ENCODE assay signal across 13 cellular contexts in the genomic region with DNA sequence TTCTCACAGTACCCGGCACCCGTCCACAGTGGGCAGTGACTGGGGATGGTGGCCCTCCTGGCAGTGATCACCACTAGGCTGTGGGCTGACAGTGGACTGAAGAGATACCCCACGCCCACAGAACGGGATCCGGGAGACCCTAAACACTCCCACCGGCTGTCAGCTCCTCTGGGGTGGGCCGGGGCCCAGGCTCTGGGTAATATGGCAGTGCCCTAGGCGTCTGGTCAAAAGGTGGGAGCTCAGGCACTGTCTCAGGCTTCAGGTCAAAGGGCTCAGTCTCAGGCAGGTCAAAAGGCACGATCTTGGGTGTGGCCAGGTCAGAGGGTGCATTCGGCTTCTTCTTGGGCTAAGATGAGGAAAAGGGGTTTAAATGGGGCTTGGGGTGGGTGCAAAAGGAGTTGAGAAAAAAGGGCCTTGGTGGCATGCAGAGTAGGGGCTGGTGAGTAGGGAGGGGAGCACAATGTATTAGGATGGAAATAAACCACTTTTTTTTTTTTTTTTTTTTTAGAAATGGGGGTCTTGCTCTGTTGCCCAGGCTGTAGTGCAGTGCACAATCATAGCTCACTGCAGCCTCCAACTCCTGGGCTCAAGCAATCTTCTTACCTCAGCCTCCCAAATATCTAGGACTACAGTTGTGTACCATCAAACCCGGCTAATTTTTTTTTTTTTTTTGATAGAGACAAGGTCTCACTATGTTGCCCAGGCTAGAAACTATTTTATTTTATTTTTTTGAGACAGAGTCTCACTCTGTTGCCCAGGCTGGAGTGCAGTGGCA. TPM values are rescaled to one million over a fixed set of nuclear protein-coding genes. Genes with fewer than 3 reads are reported as not detected.
A peak's percentile ranks its signal among the peaks of the same experiment; 100 is the strongest.
DNase-seq lines count a peak whose midpoint lies in the region; ATAC-seq and TF ChIP-seq lines count a peak whose summit lies in the region.
"Had no signal": no experiment of that assay in that cellular context is flagged by ENCODE, and none has a peak within 500 bp of the region (broad histone marks: within the 10 kb centered on the region; RNA-seq: fewer than 3 reads in every experiment).

No MANE protein-coding gene starts in this region.

- POLR2A ChIA-PET in activated CD4-positive, alpha-beta memory T cell treated with anti-CD3 and anti-CD28 coated beads, Interleukin-2, amount 10 ng/mL, durations not matched to agents 7 days and 5 days (lab: Charles Lee) = interaction anchor here (1.4 kb wide), 1 partner anchor 23 kb away, joined by 4 read pairs; no protein-coding TSS in a partner anchor

- no peak overlapping the region for H3K4me3 ChIP-seq in ACC112 (ENCODE audit: low read depth, low read length)
- peak overlapping the region in 1 of 2 donors; percentile 45 for H3K4me3 ChIP-seq in ascending aorta
- no peak overlapping the region for H3K4me3 ChIP-seq in right atrium auricular region
- H3K4me3 ChIP-seq in skin epidermis = no peak overlapping the region
- H3K4me3 ChIP-seq: MG63, pancreas had no signal

- H3K27me3 ChIP-seq in ACC112 (ENCODE audit: insufficient read depth, low read length) = no peaks in the 10 kb centered on the region
- H3K27me3 ChIP-seq in ascending aorta = no peaks in the 10 kb centered on the region
- H3K27me3 ChIP-seq in right atrium auricular region = no peaks in the 10 kb centered on the region
- H3K27me3 ChIP-seq: MG63, pancreas had no signal

- H3K9me3 ChIP-seq in ascending aorta = no peaks in the 10 kb centered on the region
- no peaks in the 10 kb centered on the region for H3K9me3 ChIP-seq in right atrium auricular region
- H3K9me3 ChIP-seq: MG63, pancreas had no signal

- H3K4me3 Mint-ChIP-seq in activated CD4-positive, alpha-beta memory T cell treated with anti-CD3 and anti-CD28 coated beads, Interleukin-2, amount 10 ng/mL, durations not matched to agents 7 days and 5 days = no peak overlapping the region
- H3K4me3 Mint-ChIP-seq: activated T-helper 17 cell treated with anti-CD3 and anti-CD28 coated beads, Interleukin-2, amount 50 U/mL, for 72 hours had no signal

- CTCF ChIA-PET in activated CD4-positive, alpha-beta memory T cell treated with anti-CD3 and anti-CD28 coated beads, Interleukin-2, amount 10 ng/mL, durations not matched to agents 7 days and 5 days (lab: Charles Lee) = interaction anchor here (2.1 to 15.8 kb wide), 2 partner anchors 94 to 106 kb away, joined by 5 to 342 read pairs; no protein-coding TSS in a partner anchor

- H3K27ac Mint-ChIP-seq in activated CD4-positive, alpha-beta memory T cell treated with anti-CD3 and anti-CD28 coated beads, Interleukin-2, amount 10 ng/mL, durations not matched to agents 7 days and 5 days = no peak overlapping the region
- H3K27ac Mint-ChIP-seq: activated T-helper 17 cell treated with anti-CD3 and anti-CD28 coated beads, Interleukin-2, amount 50 U/mL, for 72 hours had no signal

- H3K27ac ChIP-seq in ACC112 (ENCODE audit: low read depth, low read length) (peak overlapping the region; percentile 85), ascending aorta (peak overlapping the region; percentile 76 to 84), right atrium auricular region (peak overlapping the region; percentile 77 to 90), skin epidermis (peak overlapping the region in 16 of 21 experiments; percentile 2 to 87 (median 70))
- H3K27ac ChIP-seq: pancreas had no signal

- H2AFZ ChIP-seq in ACC112 (ENCODE audit: low read length, unreplicated experiment) = no peak overlapping the region

- H3K36me3 ChIP-seq in ACC112 (ENCODE audit: insufficient read depth, low read length) (no peaks in the 10 kb centered on the region), ascending aorta (peaks cover 0 to 4% of the 10 kb centered on the region in 2 donors), right atrium auricular region (peaks cover 7% of the 10 kb centered on the region)
- H3K36me3 ChIP-seq: pancreas had no signal

- peaks cover 67% of the 10 kb centered on the region for H3K4me1 ChIP-seq in ACC112 (ENCODE audit: control insufficient read depth, insufficient read depth, low read length, unreplicated experiment)
- H3K4me1 ChIP-seq in ascending aorta = peaks cover 52 to 93% of the 10 kb centered on the region in 2 donors
- H3K4me1 ChIP-seq in right atrium auricular region = peaks cover 3 to 93% of the 10 kb centered on the region in 2 donors

- no peak for DNase-seq in ascending aorta (ENCODE audit: low spot score in 2 of 2)
- DNase-seq in right atrium auricular region (ENCODE audit: low spot score) = no peak
- DNase-seq in activated gamma-delta T cell (lab: John Stamatoyannopoulos, UW) = no peak
- DNase-seq in activated CD4-positive, alpha-beta memory T cell treated with anti-CD3 and anti-CD28 coated beads, Interleukin-2, amount 10 ng/mL, durations not matched to agents 7 days and 5 days = no peak
- no peak for DNase-seq in activated T-cell treated with anti-CD3 and anti-CD28 coated beads for 4 hours
- DNase-seq: COR-L47, dermis blood vessel endothelial cell, pancreas had no signal

- no peak for ATAC-seq in GM18909 (IDR thresholded peaks at IDR 0.05; ENCODE audit: poor library complexity, unreplicated experiment)
- ATAC-seq: activated T-helper 17 cell treated with anti-CD3 and anti-CD28 coated beads, Interleukin-2, amount 50 U/mL, for 72 hours; pancreas had no signal

- H3K27me3 Mint-ChIP-seq in activated CD4-positive, alpha-beta memory T cell treated with anti-CD3 and anti-CD28 coated beads, Interleukin-2, amount 10 ng/mL, durations not matched to agents 7 days and 5 days = peaks cover 13% of the 10 kb centered on the region
- H3K27me3 Mint-ChIP-seq: activated T-helper 17 cell treated with anti-CD3 and anti-CD28 coated beads, Interleukin-2, amount 50 U/mL, for 72 hours had no signal

- H3K36me3 Mint-ChIP-seq in activated CD4-positive, alpha-beta memory T cell treated with anti-CD3 and anti-CD28 coated beads, Interleukin-2, amount 10 ng/mL, durations not matched to agents 7 days and 5 days (ENCODE audit: low read depth) = no peaks in the 10 kb centered on the region

- intact Hi-C loops in ascending aorta (cut with DNase I) = no loop called here

- TF ChIP-seq CTCF in ascending aorta (IDR thresholded peaks at IDR 0.05) = no peak
- TF ChIP-seq CTCF in right atrium auricular region (IDR thresholded peaks at IDR 0.05) = no peak

- peaks cover 15% of the 10 kb centered on the region for H3K4me1 Mint-ChIP-seq in activated CD4-positive, alpha-beta memory T cell treated with anti-CD3 and anti-CD28 coated beads, Interleukin-2, amount 10 ng/mL, durations not matched to agents 7 days and 5 days

- H3K9me3 Mint-ChIP-seq in activated CD4-positive, alpha-beta memory T cell treated with anti-CD3 and anti-CD28 coated beads, Interleukin-2, amount 10 ng/mL, durations not matched to agents 7 days and 5 days = no peaks in the 10 kb centered on the region
- H3K9me3 Mint-ChIP-seq: activated T-helper 17 cell treated with anti-CD3 and anti-CD28 coated beads, Interleukin-2, amount 50 U/mL, for 72 hours had no signal

- H3K79me2 ChIP-seq in ACC112 (ENCODE audit: control insufficient read depth, insufficient read depth, low read length, unreplicated experiment) = peaks cover 91% of the 10 kb centered on the region

RNA-seq across cellular contexts. Expression of gene CAVIN1, which starts 11.0 kb away (rescaled TPM):
- total RNA-seq in ascending aorta (548 TPM), right atrium auricular region (100 to 1,000 TPM; 202 to 348 TPM)
- total RNA-seq in activated CD4-positive, alpha-beta memory T cell treated with anti-CD3 and anti-CD28 coated beads, Interleukin-2, amount 10 ng/mL, durations not matched to agents 7 days and 5 days = 1 to 10 TPM; 1.0 to 1.1 TPM

RNA-seq across cellular contexts. Expression of gene STAT3, which starts 23.9 kb away (rescaled TPM):
- total RNA-seq in ascending aorta (181 TPM), right atrium auricular region (100 to 1,000 TPM; 105 to 150 TPM)
- 100 to 1,000 TPM; 130 to 135 TPM for total RNA-seq in activated CD4-positive, alpha-beta memory T cell treated with anti-CD3 and anti-CD28 coated beads, Interleukin-2, amount 10 ng/mL, durations not matched to agents 7 days and 5 days

RNA-seq across cellular contexts. Expression of gene ATP6V0A1, which starts 46.6 kb away (rescaled TPM):
- 59.0 TPM for total RNA-seq in ascending aorta
- total RNA-seq in right atrium auricular region = 10 to 100 TPM; 38.9 to 67.5 TPM
- 1 to 10 TPM; 5.8 to 8.6 TPM for total RNA-seq in activated CD4-positive, alpha-beta memory T cell treated with anti-CD3 and anti-CD28 coated beads, Interleukin-2, amount 10 ng/mL, durations not matched to agents 7 days and 5 days

Comparison
In these comparisons a context has a peak if more than half of its experiments do, and no peak if none do; other contexts are left out.
1. RNA of gene CAVIN1, which starts 11.0 kb away (total RNA-seq): 548 TPM in ascending aorta (single experiment) and 202 to 348 TPM in right atrium auricular region; 1.0 to 1.1 TPM in activated CD4-positive, alpha-beta memory T cell treated with anti-CD3 and anti-CD28 coated beads, Interleukin-2, amount 10 ng/mL, durations not matched to agents 7 days and 5 days; every median in the first group is over 10 times any median in the second.
2. Peak in every context shown above with its lines, with median percentiles within 50 percentile points of each other: H3K27ac ChIP-seq.